Comparison of ENCODE assay signal across 8 cellular contexts in the genomic region with DNA sequence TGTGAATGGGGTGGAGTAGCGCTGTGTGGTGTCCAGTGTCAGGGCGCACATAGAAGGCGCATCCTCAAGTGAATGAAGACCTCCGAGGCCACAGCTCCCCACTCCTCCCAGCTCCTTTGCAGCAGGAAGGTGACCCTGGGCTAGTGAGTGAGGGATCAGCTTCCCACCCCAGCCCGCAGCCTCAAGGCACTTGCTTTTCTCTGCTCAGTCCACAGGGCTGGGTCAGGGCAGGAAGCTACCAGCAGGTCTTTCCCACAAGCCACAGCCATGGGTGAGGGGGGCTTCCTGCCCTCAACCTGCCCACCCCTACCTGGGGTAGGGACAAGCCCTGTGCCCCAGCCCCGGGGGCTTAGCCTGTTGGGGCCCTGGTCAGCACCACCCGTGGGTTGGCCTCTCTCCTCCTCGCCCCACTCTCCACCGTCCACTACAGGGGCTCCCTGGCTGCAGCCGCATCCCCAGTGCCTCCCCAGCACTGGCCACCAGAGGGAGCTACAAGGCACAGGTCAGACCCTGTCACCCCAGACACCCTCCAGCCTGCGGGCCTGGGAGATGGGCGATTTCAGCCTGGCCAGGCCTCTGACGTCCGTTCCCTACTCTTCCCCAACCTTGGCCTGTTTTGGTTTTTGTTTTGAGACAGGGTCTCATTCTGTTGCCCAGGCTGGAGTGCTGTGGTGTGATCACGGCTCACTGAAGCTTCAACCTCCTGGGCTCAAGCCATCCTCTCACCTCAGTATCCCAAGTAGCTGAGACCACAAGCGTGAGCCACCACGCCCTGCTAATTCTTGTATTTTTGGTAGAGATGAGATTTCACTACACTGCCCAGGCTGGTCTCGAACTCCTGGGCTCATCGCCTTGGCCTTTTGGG. TPM values are rescaled to one million over a fixed set of nuclear protein-coding genes. Genes with fewer than 3 reads are reported as not detected.
A peak's percentile ranks its signal among the peaks of the same experiment; 100 is the strongest.
DNase-seq lines count a peak whose midpoint lies in the region; ATAC-seq, FAIRE-seq and TF ChIP-seq lines count a peak whose summit lies in the region.

No MANE protein-coding gene starts in this region.

- H3K27me3 ChIP-seq in endothelial cell of umbilical vein (ENCODE audit: control insufficient read depth in 2 of 2, insufficient read depth in 2 of 2, low read length in 2 of 2) (no peaks in the 10 kb centered on the region), mucosa of stomach (ENCODE audit: control insufficient read depth, insufficient read depth, low read length) (no peaks in the 10 kb centered on the region)

- no peaks in the 10 kb centered on the region for H3K9me1 ChIP-seq in endothelial cell of umbilical vein (replicated peaks; ENCODE audit: control insufficient read depth, extremely low read depth, insufficient read depth, low read length)

- no peak overlapping the region for H3K9ac ChIP-seq in endothelial cell of umbilical vein (replicated peaks; ENCODE audit: extremely low read depth, insufficient read depth, low read length)
- H3K9ac ChIP-seq in mucosa of stomach (ENCODE audit: low read length): peak overlapping the region; percentile 64

- intact Hi-C loops in endothelial cell of umbilical vein (cut with micrococcal nuclease): loop anchor here (1.0 to 2.0 kb wide), 4 partner anchors 16 to 58 kb away; a partner anchor contains a TSS

- H2AFZ ChIP-seq in endothelial cell of umbilical vein (ENCODE audit: low read depth, low read length): no peak overlapping the region

- peak; percentile 90 to 98 for TF ChIP-seq CTCF in endothelial cell of umbilical vein (IDR thresholded peaks at IDR 0.05; ENCODE audit: extremely low read depth in 1 of 2, insufficient read depth in 1 of 2, low read depth in 1 of 2, low read length in 2 of 2)

- H3K27me3 Mint-ChIP-seq in activated CD8-positive, alpha-beta memory T cell treated with anti-CD3 and anti-CD28 coated beads, Interleukin-2, amount 10 ng/mL, durations not matched to agents 7 days and 5 days: peaks cover 3% of the 10 kb centered on the region

- peaks cover 55% of the 10 kb centered on the region for H3K4me1 Mint-ChIP-seq in activated CD8-positive, alpha-beta memory T cell treated with anti-CD3 and anti-CD28 coated beads, Interleukin-2, amount 10 ng/mL, durations not matched to agents 7 days and 5 days

- H3K9me3 ChIP-seq in endothelial cell of umbilical vein (replicated peaks; ENCODE audit: control insufficient read depth, insufficient read depth, low read length) (no peaks in the 10 kb centered on the region), mucosa of stomach (ENCODE audit: control insufficient read depth, low read length) (no peaks in the 10 kb centered on the region)

- H3K27ac ChIP-seq in endothelial cell of umbilical vein (ENCODE audit: insufficient read depth, low read depth, low read length): no peak overlapping the region

- no peaks in the 10 kb centered on the region for H3K79me2 ChIP-seq in endothelial cell of umbilical vein (ENCODE audit: control insufficient read depth, insufficient read depth, low read length)

- POLR2A ChIA-PET in endothelial cell of umbilical vein (lab: Charles Lee): no interaction called here

- no peaks in the 10 kb centered on the region for H4K20me1 ChIP-seq in endothelial cell of umbilical vein (replicated peaks; ENCODE audit: control insufficient read depth, extremely low read depth, insufficient read depth, low read length)

- no peak for TF ChIP-seq POLR2A in endothelial cell of umbilical vein (IDR thresholded peaks at IDR 0.05; ENCODE audit: low read depth, low read length)

- H3K9me3 Mint-ChIP-seq in activated CD8-positive, alpha-beta memory T cell treated with anti-CD3 and anti-CD28 coated beads, Interleukin-2, amount 10 ng/mL, durations not matched to agents 7 days and 5 days (ENCODE audit: low read depth): no peaks in the 10 kb centered on the region

- no TSS peak for BruUV-seq in endothelial cell of umbilical vein (replicated peaks; lab: Mats Ljungman, UMichigan)

- H3K36me3 Mint-ChIP-seq in activated CD8-positive, alpha-beta memory T cell treated with anti-CD3 and anti-CD28 coated beads, Interleukin-2, amount 10 ng/mL, durations not matched to agents 7 days and 5 days: no peaks in the 10 kb centered on the region

- H3K4me3 ChIP-seq in endothelial cell of umbilical vein (replicated peaks in 1 of 3; ENCODE audit: insufficient read depth in 1 of 3, low read depth in 1 of 3, low read length in 3 of 3): no peak overlapping the region
- peak overlapping the region; percentile 15 for H3K4me3 ChIP-seq in mucosa of stomach (ENCODE audit: low read length)

- peak; percentile 63 for FAIRE-seq in endothelial cell of umbilical vein (lab: Jason Lieb, UNC)

- CTCF ChIA-PET in activated CD8-positive, alpha-beta memory T cell treated with anti-CD3 and anti-CD28 coated beads, Interleukin-2, amount 10 ng/mL, durations not matched to agents 7 days and 5 days (lab: Charles Lee): interaction anchor here (0.7 to 11.9 kb wide), 51 partner anchors 7 to 490 kb away, joined by 3 to 234 read pairs (median 6); a partner anchor contains a TSS
- CTCF ChIA-PET in endothelial cell of umbilical vein (lab: Charles Lee): interaction anchor here (0.6 to 4.5 kb wide), 61 partner anchors 8 to 269 kb away, joined by 3 to 34 read pairs (median 5); a partner anchor contains a TSS

- DNase-seq in CD1c-positive myeloid dendritic cell (ENCODE audit: extremely low spot score) (peak; percentile 88), NCI-H82 treated with DMSO at 0.1 percent for 48 hours (lab: John Stamatoyannopoulos, UW; ENCODE audit: unreplicated experiment) (peak; percentile 32), endothelial cell of umbilical vein (ENCODE audit: low read depth, low spot score) (peak; percentile 59)
- DNase-seq in activated CD8-positive, alpha-beta memory T cell treated with anti-CD3 and anti-CD28 coated beads, Interleukin-2, amount 10 ng/mL, durations not matched to agents 7 days and 5 days: peak; percentile 85
- peak; percentile 40 to 52 for DNase-seq in stimulated activated CD8-positive, alpha-beta memory T cell treated with anti-CD3 and anti-CD28 coated beads, Interleukin-4, amount 100 ng/mL, for 4 hours (ENCODE audit: low read depth in 2 of 2, low spot score in 1 of 2)

- peak overlapping the region; percentile 65 for H3K4me3 Mint-ChIP-seq in activated CD8-positive, alpha-beta memory T cell treated with anti-CD3 and anti-CD28 coated beads, Interleukin-2, amount 10 ng/mL, durations not matched to agents 7 days and 5 days

- ATAC-seq in GM21576 (IDR thresholded peaks at IDR 0.05; ENCODE audit: unreplicated experiment) (peak; percentile 40), GM18870 (IDR thresholded peaks at IDR 0.05; ENCODE audit: unreplicated experiment) (no peak)
- peak; percentile 53 for ATAC-seq in activated CD8-positive, alpha-beta memory T cell treated with anti-CD3 and anti-CD28 coated beads, Interleukin-2, amount 10 ng/mL, durations not matched to agents 7 days and 5 days

- H3K27ac Mint-ChIP-seq in activated CD8-positive, alpha-beta memory T cell treated with anti-CD3 and anti-CD28 coated beads, Interleukin-2, amount 10 ng/mL, durations not matched to agents 7 days and 5 days: peak overlapping the region; percentile 90

- H3K36me3 ChIP-seq in endothelial cell of umbilical vein (ENCODE audit: control insufficient read depth in 2 of 2, extremely low read depth in 1 of 2, insufficient read depth in 2 of 2, low read length in 2 of 2) (no peaks in the 10 kb centered on the region), mucosa of stomach (ENCODE audit: control insufficient read depth, insufficient read depth, low read length) (no peaks in the 10 kb centered on the region)

- H3K4me1 ChIP-seq in endothelial cell of umbilical vein (ENCODE audit: control insufficient read depth, extremely low read depth, insufficient read depth, low read length): peaks cover 12% of the 10 kb centered on the region
- H3K4me1 ChIP-seq in mucosa of stomach (ENCODE audit: control insufficient read depth, insufficient read depth, low read length): peaks cover 48% of the 10 kb centered on the region

- no peak overlapping the region for H3K4me2 ChIP-seq in endothelial cell of umbilical vein (ENCODE audit: insufficient read depth, low read length)

- dilution Hi-C loops in endothelial cell of umbilical vein (cut with MboI; ENCODE audit: extremely low pct_ligation_motif_present, low sequenced_read_pairs): no loop called here

RNA-seq across cellular contexts. Expression of a gene that starts 1.3 kb away (rescaled TPM):
- 10 to 100 TPM; 30.0 to 73.6 TPM for total RNA-seq in activated CD8-positive, alpha-beta memory T cell treated with anti-CD3 and anti-CD28 coated beads, Interleukin-2, amount 10 ng/mL, durations not matched to agents 7 days and 5 days
- total RNA-seq in endothelial cell of umbilical vein: 20.0 and 23.4 TPM in 2 replicates
- 29.1 and 41.2 TPM in 2 replicates for polyA plus RNA-seq in endothelial cell of umbilical vein
- 16.7 and 19.6 TPM in 2 replicates for polyA plus RNA-seq in endothelial cell of umbilical vein (2011; cell fraction: cytosol; rRNA removed)
- 105 and 118 TPM in 2 replicates for polyA plus RNA-seq in endothelial cell of umbilical vein (2011; cell fraction: nucleus; rRNA removed)
- polyA plus RNA-seq in endothelial cell of umbilical vein (2012): 20.6 and 41.1 TPM in 2 replicates
- polyA minus RNA-seq in endothelial cell of umbilical vein: 16.7 and 20.8 TPM in 2 replicates
- 35.0 TPM for polyA minus RNA-seq in endothelial cell of umbilical vein (2011; cell fraction: cytosol; rRNA and poly(A)+ RNA removed)
- polyA minus RNA-seq in endothelial cell of umbilical vein (2011; cell fraction: nucleus; rRNA and poly(A)+ RNA removed): 20.9 and 31.0 TPM in 2 replicates

RNA-seq across cellular contexts. Expression of a gene that starts 2.6 kb away (rescaled TPM):
- 1 to 10 TPM in 1 of 2 experiments, under 1 TPM in 1; 0.68 to 2.8 TPM for total RNA-seq in activated CD8-positive, alpha-beta memory T cell treated with anti-CD3 and anti-CD28 coated beads, Interleukin-2, amount 10 ng/mL, durations not matched to agents 7 days and 5 days
- not detected in 2 replicates for total RNA-seq in endothelial cell of umbilical vein
- not detected in 2 replicates for polyA plus RNA-seq in endothelial cell of umbilical vein
- not detected in 2 replicates for polyA plus RNA-seq in endothelial cell of umbilical vein (2011; cell fraction: cytosol; rRNA removed)
- not detected in 2 replicates for polyA plus RNA-seq in endothelial cell of umbilical vein (2011; cell fraction: nucleus; rRNA removed)
- not detected in 2 replicates for polyA plus RNA-seq in endothelial cell of umbilical vein (2012)
- 0.13 TPM in 1 of 2 replicates, not detected in the other for polyA minus RNA-seq in endothelial cell of umbilical vein
- polyA minus RNA-seq in endothelial cell of umbilical vein (2011; cell fraction: cytosol; rRNA and poly(A)+ RNA removed): not detected
- polyA minus RNA-seq in endothelial cell of umbilical vein (2011; cell fraction: nucleus; rRNA and poly(A)+ RNA removed): not detected in 2 replicates

RNA-seq across cellular contexts. Expression of a gene that starts 16.7 kb away (rescaled TPM):
- total RNA-seq in activated CD8-positive, alpha-beta memory T cell treated with anti-CD3 and anti-CD28 coated beads, Interleukin-2, amount 10 ng/mL, durations not matched to agents 7 days and 5 days: 10 to 100 TPM; 30.4 to 55.6 TPM
- 157 and 181 TPM in 2 replicates for total RNA-seq in endothelial cell of umbilical vein
- polyA plus RNA-seq in endothelial cell of umbilical vein: 115 and 144 TPM in 2 replicates
- polyA plus RNA-seq in endothelial cell of umbilical vein (2011; cell fraction: cytosol; rRNA removed): 36.8 and 76.5 TPM in 2 replicates
- 315 and 318 TPM in 2 replicates for polyA plus RNA-seq in endothelial cell of umbilical vein (2011; cell fraction: nucleus; rRNA removed)
- polyA plus RNA-seq in endothelial cell of umbilical vein (2012): 82.5 and 142 TPM in 2 replicates
- polyA minus RNA-seq in endothelial cell of umbilical vein: 15.9 and 21.7 TPM in 2 replicates
- polyA minus RNA-seq in endothelial cell of umbilical vein (2011; cell fraction: cytosol; rRNA and poly(A)+ RNA removed): 49.1 TPM
- 24.8 and 73.7 TPM in 2 replicates for polyA minus RNA-seq in endothelial cell of umbilical vein (2011; cell fraction: nucleus; rRNA and poly(A)+ RNA removed)

RNA-seq across cellular contexts. Expression of a gene that starts 24.6 kb away (rescaled TPM):
- total RNA-seq in activated CD8-positive, alpha-beta memory T cell treated with anti-CD3 and anti-CD28 coated beads, Interleukin-2, amount 10 ng/mL, durations not matched to agents 7 days and 5 days: not detected
- not detected in 2 replicates for total RNA-seq in endothelial cell of umbilical vein
- polyA plus RNA-seq in endothelial cell of umbilical vein: 0.03 TPM in 1 of 2 replicates, not detected in the other
- 0.05 TPM in 1 of 2 replicates, not detected in the other for polyA plus RNA-seq in endothelial cell of umbilical vein (2011; cell fraction: cytosol; rRNA removed)
- not detected in 2 replicates for polyA plus RNA-seq in endothelial cell of umbilical vein (2011; cell fraction: nucleus; rRNA removed)
- polyA plus RNA-seq in endothelial cell of umbilical vein (2012): not detected in 2 replicates
- 0.08 TPM in 1 of 2 replicates, not detected in the other for polyA minus RNA-seq in endothelial cell of umbilical vein
- not detected for polyA minus RNA-seq in endothelial cell of umbilical vein (2011; cell fraction: cytosol; rRNA and poly(A)+ RNA removed)
- polyA minus RNA-seq in endothelial cell of umbilical vein (2011; cell fraction: nucleus; rRNA and poly(A)+ RNA removed): not detected in 2 replicates

RNA-seq across cellular contexts. Expression of a gene that starts 32.9 kb away (rescaled TPM):
- total RNA-seq in activated CD8-positive, alpha-beta memory T cell treated with anti-CD3 and anti-CD28 coated beads, Interleukin-2, amount 10 ng/mL, durations not matched to agents 7 days and 5 days: 1 to 10 TPM; 3.8 to 7.8 TPM
- not detected in 2 replicates for total RNA-seq in endothelial cell of umbilical vein
- polyA plus RNA-seq in endothelial cell of umbilical vein: 2.3 and 4.1 TPM in 2 replicates
- polyA plus RNA-seq in endothelial cell of umbilical vein (2011; cell fraction: cytosol; rRNA removed): 1.8 and 2.3 TPM in 2 replicates
- 0.97 and 1.2 TPM in 2 replicates for polyA plus RNA-seq in endothelial cell of umbilical vein (2011; cell fraction: nucleus; rRNA removed)
- 2.9 and 12.9 TPM in 2 replicates for polyA plus RNA-seq in endothelial cell of umbilical vein (2012)
- polyA minus RNA-seq in endothelial cell of umbilical vein: 0.29 TPM in 1 of 2 replicates, not detected in the other
- 36.3 TPM for polyA minus RNA-seq in endothelial cell of umbilical vein (2011; cell fraction: cytosol; rRNA and poly(A)+ RNA removed)
- 1.2 TPM in 1 of 2 replicates, not detected in the other for polyA minus RNA-seq in endothelial cell of umbilical vein (2011; cell fraction: nucleus; rRNA and poly(A)+ RNA removed)

Comparison
In these comparisons a context has a peak if more than half of its experiments do, and no peak if none do; other contexts are left out.
1. DNase-seq: peak in every context shown above with its lines; median percentile 88 in CD1c-positive myeloid dendritic cell; 85 in activated CD8-positive, alpha-beta memory T cell treated with anti-CD3 and anti-CD28 coated beads, Interleukin-2, amount 10 ng/mL, durations not matched to agents 7 days and 5 days; 59 in endothelial cell of umbilical vein; 46 in stimulated activated CD8-positive, alpha-beta memory T cell treated with anti-CD3 and anti-CD28 coated beads, Interleukin-4, amount 100 ng/mL, for 4 hours; 32 in NCI-H82 treated with DMSO at 0.1 percent for 48 hours.